ENCODE assay signal across 10 cellular contexts in genomic region chr20:25539742-25540201, GRCh38. TPM values are rescaled to one million over a fixed set of nuclear protein-coding genes. Genes with fewer than 3 reads are reported as not detected.
DNase-seq lines count a peak whose midpoint lies in the region; ATAC-seq and TF ChIP-seq lines count a peak whose summit lies in the region.
"Had no signal": no experiment of that assay in that cellular context is flagged by ENCODE, and none has a peak within 500 bp of the region (broad histone marks: within the 10 kb centered on the region; RNA-seq: fewer than 3 reads in every experiment).

No MANE protein-coding gene starts in this region.

- H3K4me1 Mint-ChIP-seq in glutamatergic neuron (ENCODE audit: low read depth, unreplicated experiment), result peaks cover 32% of the 10 kb centered on the region
- no peaks in the 10 kb centered on the region for H3K4me1 Mint-ChIP-seq in activated naive CD4-positive, alpha-beta T cell treated with anti-CD3 and anti-CD28 coated beads for 36 hours (ENCODE audit: low read depth)
- H3K4me1 Mint-ChIP-seq in activated T-cell treated with anti-CD3 and anti-CD28 coated beads, Interleukin-2, amount 50 U/mL, for 72 hours (ENCODE audit: low read depth), result no peaks in the 10 kb centered on the region

- no peaks in the 10 kb centered on the region for H3K9me3 Mint-ChIP-seq in glutamatergic neuron (ENCODE audit: unreplicated experiment)
- no peaks in the 10 kb centered on the region for H3K9me3 Mint-ChIP-seq in activated naive CD4-positive, alpha-beta T cell treated with anti-CD3 and anti-CD28 coated beads for 36 hours
- H3K9me3 Mint-ChIP-seq in activated T-cell treated with anti-CD3 and anti-CD28 coated beads, Interleukin-2, amount 50 U/mL, for 72 hours, result no peaks in the 10 kb centered on the region

- H3K36me3 Mint-ChIP-seq in glutamatergic neuron (ENCODE audit: unreplicated experiment), result no peaks in the 10 kb centered on the region
- H3K36me3 Mint-ChIP-seq in activated naive CD4-positive, alpha-beta T cell treated with anti-CD3 and anti-CD28 coated beads for 36 hours (ENCODE audit: low read depth), result no peaks in the 10 kb centered on the region
- no peaks in the 10 kb centered on the region for H3K36me3 Mint-ChIP-seq in activated T-cell treated with anti-CD3 and anti-CD28 coated beads, Interleukin-2, amount 50 U/mL, for 72 hours (ENCODE audit: insufficient read depth in 2 of 2)

- no peak overlapping the region for H3K4me3 Mint-ChIP-seq in glutamatergic neuron (ENCODE audit: unreplicated experiment)
- no peak overlapping the region for H3K4me3 Mint-ChIP-seq in activated naive CD4-positive, alpha-beta T cell treated with anti-CD3 and anti-CD28 coated beads for 36 hours
- H3K4me3 Mint-ChIP-seq in activated T-cell treated with anti-CD3 and anti-CD28 coated beads, Interleukin-2, amount 50 U/mL, for 72 hours, result no peak overlapping the region

- in situ Hi-C loops in GM13976 (cut with MboI; ENCODE audit: low sequenced_read_pairs, unreplicated experiment), result no loop called here

- peak overlapping the region; percentile 15 for H3K27ac Mint-ChIP-seq in glutamatergic neuron (ENCODE audit: unreplicated experiment)
- no peak overlapping the region for H3K27ac Mint-ChIP-seq in activated naive CD4-positive, alpha-beta T cell treated with anti-CD3 and anti-CD28 coated beads for 36 hours
- H3K27ac Mint-ChIP-seq in activated T-cell treated with anti-CD3 and anti-CD28 coated beads, Interleukin-2, amount 50 U/mL, for 72 hours, result no peak overlapping the region

- H3K9me3 ChIP-seq in prostate gland, result no peaks in the 10 kb centered on the region

- DNase-seq in DMS79 treated with DMSO at 0.1 percent for 48 hours (lab: John Stamatoyannopoulos, UW) (peak; percentile 8), glutamatergic neuron (no peak), prostate gland (ENCODE audit: low spot score) (no peak), GM13976 (ENCODE audit: low spot score) (no peak)
- no peak for DNase-seq in activated naive CD4-positive, alpha-beta T cell treated with anti-CD3 and anti-CD28 coated beads for 36 hours
- DNase-seq in activated T-cell treated with anti-CD3 and anti-CD28 coated beads, Interleukin-2, amount 50 U/mL, for 72 hours, result no peak
- DNase-seq: SHP77 had no signal

- TF ChIP-seq POLR2A in prostate gland (IDR thresholded peaks at IDR 0.05), result no peak

- peaks cover 1% of the 10 kb centered on the region for H3K27me3 Mint-ChIP-seq in glutamatergic neuron (ENCODE audit: unreplicated experiment)
- H3K27me3 Mint-ChIP-seq in activated naive CD4-positive, alpha-beta T cell treated with anti-CD3 and anti-CD28 coated beads for 36 hours (ENCODE audit: low read depth), result no peaks in the 10 kb centered on the region
- H3K27me3 Mint-ChIP-seq in activated T-cell treated with anti-CD3 and anti-CD28 coated beads, Interleukin-2, amount 50 U/mL, for 72 hours (ENCODE audit: low read depth), result no peaks in the 10 kb centered on the region

- WGBS in prostate gland, result 57% methylated on average over 10 of the region's 10 CpGs

- H3K36me3 ChIP-seq in prostate gland, result no peaks in the 10 kb centered on the region

- ATAC-seq in activated T-cell treated with anti-CD3 and anti-CD28 coated beads, Interleukin-2, amount 50 U/mL, for 72 hours (replicated peaks in 1 of 2), result no peak
- no peak for ATAC-seq in GM21576 (IDR thresholded peaks at IDR 0.05; ENCODE audit: unreplicated experiment)

- no peak for TF ChIP-seq CTCF in VCaP (conservative IDR thresholded peaks at IDR 0.05)
- TF ChIP-seq CTCF in glutamatergic neuron (IDR thresholded peaks at IDR 0.05; ENCODE audit: partially characterized antibody, unreplicated experiment), result no peak
- TF ChIP-seq CTCF in prostate gland (IDR thresholded peaks at IDR 0.05), result no peak
- no peak for TF ChIP-seq CTCF in GM13976 (IDR thresholded peaks at IDR 0.05; ENCODE audit: borderline replicate concordance, control extremely low read depth, extremely low read depth, insufficient read depth, missing control alignments)

- intact Hi-C loops in prostate gland (cut with DNase I), result loop anchor here (5.0 to 10.0 kb wide), 2 partner anchors 83 to 155 kb away; partner anchors contain the start of genes NANP and ZNF337
- intact Hi-C loops in activated naive CD4-positive, alpha-beta T cell treated with anti-CD3 and anti-CD28 coated beads for 36 hours (cut with micrococcal nuclease), result no loop called here

- peak overlapping the region; percentile 21 to 25 for H3K4me3 ChIP-seq in prostate gland
- H3K4me3 ChIP-seq: lung had no signal

- H3K27ac ChIP-seq in VCaP (peak overlapping the region; percentile 3; the same call in 1 of the 2 replicates), prostate gland (peak overlapping the region; percentile 61 to 62)

- no peaks in the 10 kb centered on the region for H3K27me3 ChIP-seq in prostate gland (replicated peaks; ENCODE audit: insufficient read depth)

- CTCF ChIA-PET in activated naive CD4-positive, alpha-beta T cell treated with anti-CD3 and anti-CD28 coated beads for 36 hours (lab: Charles Lee), result interaction anchor here (2.4 kb wide), 1 partner anchor 70 kb away, joined by 9 read pairs; no protein-coding TSS in a partner anchor

- H3K4me1 ChIP-seq in prostate gland (replicated peaks), result no peaks in the 10 kb centered on the region

RNA-seq across cellular contexts. Expression of gene NINL, which starts 45.6 kb away (rescaled TPM):
- total RNA-seq in glutamatergic neuron (ENCODE audit: unreplicated experiment) (86.8 TPM), prostate gland (10 to 100 TPM; 16.3 to 31.1 TPM)
- total RNA-seq in activated naive CD4-positive, alpha-beta T cell treated with anti-CD3 and anti-CD28 coated beads for 36 hours, result 1 to 10 TPM; 2.6 to 2.9 TPM
- 1 to 10 TPM; 4.8 to 5.2 TPM for total RNA-seq in activated T-cell treated with anti-CD3 and anti-CD28 coated beads, Interleukin-2, amount 50 U/mL, for 72 hours
